In the genomic region with DNA sequence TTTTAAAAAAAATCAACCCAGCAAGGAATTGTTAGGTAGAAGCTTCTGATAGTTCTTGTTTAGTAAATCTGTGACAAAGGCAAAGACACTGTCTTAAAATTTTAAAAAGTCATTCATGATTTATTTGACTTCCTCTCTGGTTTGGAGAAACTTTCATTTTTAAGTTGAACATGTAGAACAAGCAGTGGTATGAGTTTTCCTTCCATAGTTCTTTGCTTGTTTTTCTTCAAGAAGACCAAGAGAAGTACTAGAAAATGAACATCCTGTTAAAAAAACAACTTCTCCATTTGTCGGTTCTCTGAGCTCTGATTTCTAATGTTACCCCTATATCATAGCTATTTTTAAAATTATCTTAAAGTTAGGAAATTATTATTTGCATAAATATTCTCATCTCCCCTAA, we compare ENCODE assay signal across 12 cellular contexts. TPM values are rescaled to one million over a fixed set of nuclear protein-coding genes. Genes with fewer than 3 reads are reported as not detected.
A peak's percentile ranks its signal among the peaks of the same experiment; 100 is the strongest.
DNase-seq lines count a peak whose midpoint lies in the region; ATAC-seq and TF ChIP-seq lines count a peak whose summit lies in the region.
"Had no signal": no experiment of that assay in that cellular context is flagged by ENCODE, and none has a peak within 500 bp of the region (broad histone marks: within the 10 kb centered on the region; RNA-seq: fewer than 3 reads in every experiment).

No MANE protein-coding gene starts in this region.

- no peak overlapping the region for H2AFZ ChIP-seq in neural cell (ENCODE audit: low read depth, low read length)

- TF ChIP-seq RAD21 in neural cell (conservative IDR thresholded peaks at IDR 0.05): no peak

- H3K9me3 ChIP-seq in ascending aorta: no peaks in the 10 kb centered on the region
- no peaks in the 10 kb centered on the region for H3K9me3 ChIP-seq in neural cell (ENCODE audit: low read length)
- H3K9me3 ChIP-seq: Caco-2 had no signal

- no peaks in the 10 kb centered on the region for H3F3A ChIP-seq in neural cell (ENCODE audit: insufficient read depth, low read length, poor library complexity, severe bottlenecking)

- H3K27ac Mint-ChIP-seq in CD14-positive monocyte: peak overlapping the region in 6 of 7 donors; percentile 89 to 96 (median 94)
- peak overlapping the region; percentile 40; the same call in 1 of the 2 replicates for H3K27ac Mint-ChIP-seq in HFFc6

- H3K4me3 Mint-ChIP-seq in CD14-positive monocyte: peak overlapping the region; percentile 61 to 67
- no peak overlapping the region for H3K4me3 Mint-ChIP-seq in HFFc6

- H4K20me1 ChIP-seq in neural cell (ENCODE audit: insufficient read depth): no peaks in the 10 kb centered on the region

- no peaks in the 10 kb centered on the region for H3K36me3 ChIP-seq in ascending aorta
- no peaks in the 10 kb centered on the region for H3K36me3 ChIP-seq in neural cell (ENCODE audit: insufficient read depth, low read length)

- H3K9ac ChIP-seq in neural cell (ENCODE audit: low read length): no peak overlapping the region

- no peaks in the 10 kb centered on the region for H3K9me2 ChIP-seq in neural cell (ENCODE audit: insufficient read depth, low read length)

- ATAC-seq in HG03280 (IDR thresholded peaks at IDR 0.05; ENCODE audit: unreplicated experiment): no peak
- no peak for ATAC-seq in GM21737 (IDR thresholded peaks at IDR 0.05; ENCODE audit: unreplicated experiment)

- H3K4me1 ChIP-seq in ascending aorta: peaks cover 0 to 4% of the 10 kb centered on the region in 2 donors

- H3K9me3 Mint-ChIP-seq in CD14-positive monocyte: no peaks in the 10 kb centered on the region
- H3K9me3 Mint-ChIP-seq in HFFc6: no peaks in the 10 kb centered on the region

- H3K27ac ChIP-seq in ascending aorta (peak overlapping the region; percentile 38 to 49), neural cell (ENCODE audit: low read length) (peak overlapping the region; percentile 44)

- no peaks in the 10 kb centered on the region for H3K27me3 ChIP-seq in ascending aorta
- no peaks in the 10 kb centered on the region for H3K27me3 ChIP-seq in neural cell (ENCODE audit: insufficient read depth, low read depth, low read length)

- H3K4me1 Mint-ChIP-seq in CD14-positive monocyte (peaks cover 51% of the 10 kb centered on the region), HFFc6 (ENCODE audit: low read depth) (peaks cover 19% of the 10 kb centered on the region)

- TF ChIP-seq EP300 in neural cell (conservative IDR thresholded peaks at IDR 0.05; ENCODE audit: poor library complexity, severe bottlenecking): no peak

- H3K79me2 ChIP-seq in neural cell (replicated peaks; ENCODE audit: insufficient read depth, low read length): peaks cover 58% of the 10 kb centered on the region

- DNase-seq in CD14-positive monocyte (ENCODE audit: low spot score) (no peak), HFFc6 (no peak), ascending aorta (ENCODE audit: low spot score in 2 of 2) (no peak), HuH-7.5 (ENCODE audit: low spot score) (no peak), UCSD-AML1 (lab: John Stamatoyannopoulos, UW; ENCODE audit: unreplicated experiment) (no peak)
- DNase-seq: Caco-2, glutamatergic neuron, OCI-M1, T1000 had no signal

- H3K4me3 ChIP-seq in ascending aorta (no peak overlapping the region), neural cell (ENCODE audit: low read length) (no peak overlapping the region)

- H3K4me2 ChIP-seq in neural cell (ENCODE audit: low read length): no peak overlapping the region

- TF ChIP-seq CTCF in CD14-positive monocyte (IDR thresholded peaks at IDR 0.05) (no peak), HFFc6 (IDR thresholded peaks at IDR 0.05) (no peak), ascending aorta (IDR thresholded peaks at IDR 0.05) (no peak), neural cell (IDR thresholded peaks at IDR 0.05; ENCODE audit: poor library complexity, severe bottlenecking) (no peak)

- intact Hi-C loops in CD14-positive monocyte (cut with micrococcal nuclease) (loop anchor here in 1 of 2 donors (10.0 kb wide), 1 partner anchor 54 kb away; no protein-coding TSS in a partner anchor), ascending aorta (cut with DNase I) (no loop called here)

- H3K27me3 Mint-ChIP-seq in CD14-positive monocyte (ENCODE audit: low read depth in 3 of 3) (no peaks in the 10 kb centered on the region), HFFc6 (ENCODE audit: insufficient read depth) (peaks cover 3% of the 10 kb centered on the region; the same call in 1 of the 2 replicates)

- H3K36me3 Mint-ChIP-seq in CD14-positive monocyte: peaks cover 8 to 12% of the 10 kb centered on the region in 2 donors
- peaks cover 7% of the 10 kb centered on the region for H3K36me3 Mint-ChIP-seq in HFFc6 (ENCODE audit: low read depth)

TF ChIP-seq in neural cell, 6 proteins besides CTCF, POLR2A, EP300 and RAD21:
- TF ChIP-seq SMC3 (conservative IDR thresholded peaks at IDR 0.05; ENCODE audit: poor library complexity) (no peak), MXI1 (conservative IDR thresholded peaks at IDR 0.05; ENCODE audit: poor library complexity, severe bottlenecking) (no peak), POLR2AphosphoS5 (IDR thresholded peaks at IDR 0.05) (no peak), EZH2 (IDR thresholded peaks at IDR 0.05; ENCODE audit: borderline replicate concordance, insufficient read depth, low read length, poor library complexity, severe bottlenecking) (no peak), TAF1 (IDR thresholded peaks at IDR 0.05; ENCODE audit: low read depth) (no peak)
- TF ChIP-seq, protein P1, sequence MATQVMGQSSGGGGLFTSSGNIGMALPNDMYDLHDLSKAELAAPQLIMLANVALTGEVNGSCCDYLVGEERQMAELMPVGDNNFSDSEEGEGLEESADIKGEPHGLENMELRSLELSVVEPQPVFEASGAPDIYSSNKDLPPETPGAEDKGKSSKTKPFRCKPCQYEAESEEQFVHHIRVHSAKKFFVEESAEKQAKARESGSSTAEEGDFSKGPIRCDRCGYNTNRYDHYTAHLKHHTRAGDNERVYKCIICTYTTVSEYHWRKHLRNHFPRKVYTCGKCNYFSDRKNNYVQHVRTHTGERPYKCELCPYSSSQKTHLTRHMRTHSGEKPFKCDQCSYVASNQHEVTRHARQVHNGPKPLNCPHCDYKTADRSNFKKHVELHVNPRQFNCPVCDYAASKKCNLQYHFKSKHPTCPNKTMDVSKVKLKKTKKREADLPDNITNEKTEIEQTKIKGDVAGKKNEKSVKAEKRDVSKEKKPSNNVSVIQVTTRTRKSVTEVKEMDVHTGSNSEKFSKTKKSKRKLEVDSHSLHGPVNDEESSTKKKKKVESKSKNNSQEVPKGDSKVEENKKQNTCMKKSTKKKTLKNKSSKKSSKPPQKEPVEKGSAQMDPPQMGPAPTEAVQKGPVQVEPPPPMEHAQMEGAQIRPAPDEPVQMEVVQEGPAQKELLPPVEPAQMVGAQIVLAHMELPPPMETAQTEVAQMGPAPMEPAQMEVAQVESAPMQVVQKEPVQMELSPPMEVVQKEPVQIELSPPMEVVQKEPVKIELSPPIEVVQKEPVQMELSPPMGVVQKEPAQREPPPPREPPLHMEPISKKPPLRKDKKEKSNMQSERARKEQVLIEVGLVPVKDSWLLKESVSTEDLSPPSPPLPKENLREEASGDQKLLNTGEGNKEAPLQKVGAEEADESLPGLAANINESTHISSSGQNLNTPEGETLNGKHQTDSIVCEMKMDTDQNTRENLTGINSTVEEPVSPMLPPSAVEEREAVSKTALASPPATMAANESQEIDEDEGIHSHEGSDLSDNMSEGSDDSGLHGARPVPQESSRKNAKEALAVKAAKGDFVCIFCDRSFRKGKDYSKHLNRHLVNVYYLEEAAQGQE (IDR thresholded peaks at IDR 0.05; ENCODE audit: borderline replicate concordance): no peak

RNA-seq across cellular contexts. Expression of gene DIP2B, which starts 15.6 kb away (rescaled TPM):
- 1 to 10 TPM; 3.5 to 6.5 TPM for polyA plus RNA-seq in CD14-positive monocyte
- 10 to 100 TPM; 17.4 to 24.7 (median 20.6) TPM for total RNA-seq in HFFc6 (2021; fragmentation: NEBNext Ultra II Directional; extraction: Animal tissue kit (Norgen Biotek cat#: 25700))
- 8.5 TPM for total RNA-seq in ascending aorta
- 43.4 and 44.0 TPM in 2 replicates for polyA plus RNA-seq in neural cell
- 151 and 164 TPM in 2 replicates for polyA minus RNA-seq in neural cell
